7 cellular contexts compared by ENCODE assay signal in the genomic region with DNA sequence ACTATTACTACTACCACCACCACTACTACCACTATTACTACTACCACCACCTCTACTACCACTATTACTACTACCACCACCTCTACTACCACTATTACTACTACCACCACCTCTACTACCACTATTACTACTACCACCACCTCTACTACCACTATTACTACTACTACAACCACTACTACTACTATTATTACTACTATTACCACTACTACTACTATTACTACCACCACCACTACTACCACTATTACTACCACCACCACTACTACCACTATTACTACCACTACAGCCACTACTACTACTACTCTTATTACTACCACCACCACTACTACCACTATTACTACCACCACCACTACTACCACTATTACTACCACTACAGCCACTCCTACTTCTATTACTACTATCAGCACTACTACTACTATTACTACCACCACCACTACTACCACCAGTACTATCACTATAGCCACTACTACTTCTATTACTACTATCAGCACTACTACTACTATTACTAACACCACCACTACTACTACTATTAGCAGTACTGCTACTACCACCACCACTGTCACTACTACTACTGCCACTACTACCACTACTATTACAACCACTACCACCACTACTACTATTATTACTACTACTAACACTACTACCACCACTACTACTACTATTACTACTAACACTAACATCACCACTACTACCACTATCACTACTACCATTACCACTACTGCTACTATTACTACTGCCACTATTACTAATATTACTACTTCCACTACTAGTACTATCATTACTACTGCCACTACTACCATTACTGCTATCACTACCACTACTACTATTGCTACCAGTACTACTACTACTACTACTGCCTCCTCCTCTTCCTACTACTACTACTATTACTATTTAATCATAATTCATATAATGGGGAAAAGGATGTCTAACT.
DNase-seq lines count a peak whose midpoint lies in the region; ATAC-seq, FAIRE-seq and TF ChIP-seq lines count a peak whose summit lies in the region.
"Not testable (repeated sequence)": the region's sequence is repeated elsewhere in the genome, so short reads cannot be mapped to it uniquely, and the experiment has no call there.

No MANE protein-coding gene starts in this region.

- CTCF ChIA-PET in HepG2 (lab: Yijun Ruan, JAX; ENCODE audit: low intra/inter-chr PET ratio, low total read pairs), result not testable (repeated sequence)

- POLR2A ChIA-PET in HepG2 (lab: Yijun Ruan, JAX), result not testable (repeated sequence)

- H3K4me3 ChIP-seq in astrocyte (ENCODE audit: insufficient read depth, low read depth, low read length); HepG2 (replicated peaks in 1 of 3; ENCODE audit: insufficient read depth in 1 of 3, low read depth in 2 of 3, low read length in 3 of 3); neural progenitor cell: not testable (repeated sequence)
- peak overlapping the region; percentile 42 for H3K4me3 ChIP-seq in endodermal cell (ENCODE audit: low read length)

- not testable (repeated sequence) for H3K27ac ChIP-seq in astrocyte (ENCODE audit: low read depth, low read length); endodermal cell (ENCODE audit: low read depth, low read length); HepG2 (ENCODE audit: extremely low read length, insufficient read depth, low read length); neural progenitor cell

- peaks cover 19% of the 10 kb centered on the region for H3F3A ChIP-seq in neural progenitor cell (ENCODE audit: low read depth)

- not testable (repeated sequence) for H3K27me3 ChIP-seq in astrocyte (ENCODE audit: insufficient read depth, low read length); endodermal cell (ENCODE audit: control insufficient read depth, insufficient read depth, low read length, poor library complexity, severe bottlenecking); HepG2 (ENCODE audit: control insufficient read depth in 1 of 2, insufficient read depth in 2 of 2, low read length in 2 of 2); neural progenitor cell

- not testable (repeated sequence) for H3K9ac ChIP-seq in astrocyte (ENCODE audit: low read length); endodermal cell (ENCODE audit: extremely low read depth, low read length, poor library complexity, severe bottlenecking); HepG2 (ENCODE audit: insufficient read depth, low read depth, low read length); neural progenitor cell

- not testable (repeated sequence) for H3K36me3 ChIP-seq in astrocyte (ENCODE audit: insufficient read depth, low read length); endodermal cell (ENCODE audit: control insufficient read depth, insufficient read depth, low read length); HepG2 (replicated peaks in 1 of 2; ENCODE audit: control insufficient read depth in 1 of 2, insufficient read depth in 2 of 2, low read length in 2 of 2); neural progenitor cell

- not testable (repeated sequence) for H3K36me3 Mint-ChIP-seq in T-helper 1 cell treated with Interleukin-12 subunit alpha and Interleukin-12 subunit beta and Interleukin-4 antibody, amounts not matched to agents 30 μg/mL and 1 μg/mL, for 36 hours (ENCODE audit: low read depth); astrocyte (ENCODE audit: low read depth, unreplicated experiment); endodermal cell (ENCODE audit: low read depth)
- peaks cover 11% of the 10 kb centered on the region for H3K36me3 Mint-ChIP-seq in neural progenitor cell

- not testable (repeated sequence) for H3K4me1 ChIP-seq in astrocyte (ENCODE audit: insufficient read depth, low read length); endodermal cell (ENCODE audit: control insufficient read depth, insufficient read depth, low read length); HepG2 (ENCODE audit: insufficient read depth, low read length); neural progenitor cell

- intact Hi-C loops in HepG2 (cut with micrococcal nuclease; ENCODE audit: unreplicated experiment), result not testable (repeated sequence)

- H3K9me3 Mint-ChIP-seq in T-helper 1 cell treated with Interleukin-12 subunit alpha and Interleukin-12 subunit beta and Interleukin-4 antibody, amounts not matched to agents 30 μg/mL and 1 μg/mL, for 36 hours, result peaks cover 36% of the 10 kb centered on the region
- peaks cover 10% of the 10 kb centered on the region for H3K9me3 Mint-ChIP-seq in astrocyte (ENCODE audit: unreplicated experiment)
- H3K9me3 Mint-ChIP-seq in endodermal cell, result peaks cover 23% of the 10 kb centered on the region
- peaks cover 20% of the 10 kb centered on the region for H3K9me3 Mint-ChIP-seq in neural progenitor cell

- H4K20me1 ChIP-seq in astrocyte (ENCODE audit: insufficient read depth, low read length); HepG2 (ENCODE audit: insufficient read depth, low read length); neural progenitor cell (ENCODE audit: low read depth): not testable (repeated sequence)

- not testable (repeated sequence) for ATAC-seq in HepG2

- H3K27me3 Mint-ChIP-seq in T-helper 1 cell treated with Interleukin-12 subunit alpha and Interleukin-12 subunit beta and Interleukin-4 antibody, amounts not matched to agents 30 μg/mL and 1 μg/mL, for 36 hours (ENCODE audit: low read depth); astrocyte (ENCODE audit: low read depth, unreplicated experiment); endodermal cell (ENCODE audit: insufficient read depth): not testable (repeated sequence)
- H3K27me3 Mint-ChIP-seq in neural progenitor cell (ENCODE audit: insufficient read depth, low read depth), result peaks cover 28% of the 10 kb centered on the region

- H3K4me3 Mint-ChIP-seq in T-helper 1 cell treated with Interleukin-12 subunit alpha and Interleukin-12 subunit beta and Interleukin-4 antibody, amounts not matched to agents 30 μg/mL and 1 μg/mL, for 36 hours; astrocyte (ENCODE audit: unreplicated experiment); endodermal cell: not testable (repeated sequence)
- H3K4me3 Mint-ChIP-seq in neural progenitor cell, result peak overlapping the region; percentile 58

- not testable (repeated sequence) for DNase-seq in H54 (ENCODE audit: insufficient read length, low spot score); astrocyte (ENCODE audit: low read depth); endodermal cell; HepG2 (ENCODE audit: low spot score); neural progenitor cell (ENCODE audit: low spot score); urothelium cell line (ENCODE audit: low spot score)

- not testable (repeated sequence) for H2AFZ ChIP-seq in astrocyte (ENCODE audit: low read depth, low read length); HepG2 (ENCODE audit: low read length); neural progenitor cell (replicated peaks)

- not testable (repeated sequence) for H3K4me1 Mint-ChIP-seq in T-helper 1 cell treated with Interleukin-12 subunit alpha and Interleukin-12 subunit beta and Interleukin-4 antibody, amounts not matched to agents 30 μg/mL and 1 μg/mL, for 36 hours (ENCODE audit: low read depth); astrocyte (ENCODE audit: low read depth, unreplicated experiment); neural progenitor cell
- peaks cover 21% of the 10 kb centered on the region for H3K4me1 Mint-ChIP-seq in endodermal cell

- TF ChIP-seq EP300 in HepG2 (IDR thresholded peaks at IDR 0.05; ENCODE audit: low read depth in 2 of 2, low read length in 2 of 2); HepG2 (CRISPR knock-in tag; IDR thresholded peaks at IDR 0.05; ENCODE audit: borderline replicate concordance): not testable (repeated sequence)

- not testable (repeated sequence) for H3K79me2 ChIP-seq in astrocyte (ENCODE audit: insufficient read depth, low read length); HepG2 (ENCODE audit: insufficient read depth, low read length); neural progenitor cell (ENCODE audit: low read depth)

- TF ChIP-seq RAD21 in HepG2 (CRISPR knock-in tag; IDR thresholded peaks at IDR 0.05), result not testable (repeated sequence)

- peaks cover 16% of the 10 kb centered on the region for H3K9me3 ChIP-seq in astrocyte (ENCODE audit: insufficient read depth, low read depth, low read length)
- H3K9me3 ChIP-seq in endodermal cell (ENCODE audit: control insufficient read depth, low read length), result peaks cover 11% of the 10 kb centered on the region
- peaks cover 98% of the 10 kb centered on the region for H3K9me3 ChIP-seq in HepG2 (ENCODE audit: low read length)
- H3K9me3 ChIP-seq in neural progenitor cell (ENCODE audit: low read depth), result not testable (repeated sequence)

- not testable (repeated sequence) for TF ChIP-seq POLR2A in H54 (IDR thresholded peaks at IDR 0.05; ENCODE audit: low read depth, low read length); HepG2 (IDR thresholded peaks at IDR 0.05; ENCODE audit: insufficient read depth in 1 of 2, low read depth in 2 of 2, low read length in 2 of 2)

- peak overlapping the region; percentile 19 for H3K27ac Mint-ChIP-seq in T-helper 1 cell treated with Interleukin-12 subunit alpha and Interleukin-12 subunit beta and Interleukin-4 antibody, amounts not matched to agents 30 μg/mL and 1 μg/mL, for 36 hours
- not testable (repeated sequence) for H3K27ac Mint-ChIP-seq in astrocyte (ENCODE audit: unreplicated experiment); endodermal cell
- H3K27ac Mint-ChIP-seq in neural progenitor cell, result peak overlapping the region; percentile 62

- in situ Hi-C loops in HepG2 (cut with HindIII; ENCODE audit: extremely low pct_ligation_motif_present, low pct_unique_long_range_greater_than_20kb), result not testable (repeated sequence)

- TF ChIP-seq CTCF in astrocyte (IDR thresholded peaks at IDR 0.05; ENCODE audit: insufficient read depth, low read depth, low read length); endodermal cell (conservative IDR thresholded peaks at IDR 0.05); HepG2 (CRISPR knock-in tag; IDR thresholded peaks at IDR 0.05); neural progenitor cell (IDR thresholded peaks at IDR 0.05): not testable (repeated sequence)

- H3K4me2 ChIP-seq in astrocyte (ENCODE audit: low read length); HepG2 (ENCODE audit: low read depth, low read length); neural progenitor cell: not testable (repeated sequence)

- not testable (repeated sequence) for BruUV-seq in HepG2 (replicated peaks; lab: Mats Ljungman, UMichigan)

- FAIRE-seq in H54 (lab: Jason Lieb, UNC) (peak; percentile 84), astrocyte (lab: Jason Lieb, UNC) (peak; percentile 74), HepG2 (lab: Jason Lieb, UNC) (peak; percentile 12), urothelium cell line (lab: Jason Lieb, UNC) (peak; percentile 96)
